23 cellular contexts compared by ENCODE assay signal in the genomic region with DNA sequence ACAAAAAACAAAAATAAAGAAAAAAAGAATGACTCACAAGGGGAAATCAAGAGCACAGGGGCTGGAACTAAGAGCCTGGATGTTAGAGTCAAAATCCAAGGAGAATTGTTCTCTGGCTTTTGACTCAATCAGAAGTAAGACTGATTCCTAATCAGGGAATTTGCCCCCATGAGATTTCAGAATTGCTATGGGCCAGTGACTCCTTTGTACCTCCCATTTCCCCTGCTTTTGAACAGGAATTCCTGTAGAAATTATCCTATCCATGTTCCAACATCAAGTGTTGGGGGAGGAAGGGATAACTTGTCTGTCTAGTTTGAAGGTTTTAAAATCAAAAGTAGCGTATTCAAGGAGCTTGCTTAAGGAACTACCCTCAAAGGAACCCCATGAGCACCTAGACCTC.
DNase-seq lines count a peak whose midpoint lies in the region; ATAC-seq, FAIRE-seq and TF ChIP-seq lines count a peak whose summit lies in the region.
"Had no signal": no experiment of that assay in that cellular context is flagged by ENCODE, and none has a peak within 500 bp of the region (broad histone marks: within the 10 kb centered on the region; RNA-seq: fewer than 3 reads in every experiment).

No MANE protein-coding gene starts in this region.

- no peak for TF ChIP-seq POLR2A in K562 (conservative IDR thresholded peaks at IDR 0.05)

- peaks cover 12% of the 10 kb centered on the region for H3K9me3 Mint-ChIP-seq in activated CD4-positive, alpha-beta T cell treated with anti-CD3 and anti-CD28 coated beads, Interleukin-2, amount 10 ng/mL, durations not matched to agents 24 days and 14 days
- no peaks in the 10 kb centered on the region for H3K9me3 Mint-ChIP-seq in endothelial cell (ENCODE audit: unreplicated experiment)

- no peak overlapping the region for H3K9ac ChIP-seq in K562 (ENCODE audit: insufficient read depth in 1 of 2, low read depth in 2 of 2, low read length in 2 of 2)
- H3K9ac ChIP-seq: BLaER1, GM23248 had no signal

- TF ChIP-seq EP300 in K562 (IDR thresholded peaks at IDR 0.05; ENCODE audit: low read length): no peak

- ATAC-seq in K562: no peak
- ATAC-seq in GM21576 (IDR thresholded peaks at IDR 0.05; ENCODE audit: unreplicated experiment): no peak
- ATAC-seq: CD8-positive, alpha-beta T cell had no signal

- no peak overlapping the region for H3K4me2 ChIP-seq in K562 (ENCODE audit: insufficient read depth, low read length)
- H3K4me2 ChIP-seq: BLaER1 had no signal

- no peak overlapping the region for H3K27ac Mint-ChIP-seq in activated CD4-positive, alpha-beta T cell treated with anti-CD3 and anti-CD28 coated beads, Interleukin-2, amount 10 ng/mL, durations not matched to agents 24 days and 14 days
- H3K27ac Mint-ChIP-seq in endothelial cell (ENCODE audit: unreplicated experiment): peak overlapping the region; percentile 44
- H3K27ac Mint-ChIP-seq: B cell; CD4-positive, CD25-positive, alpha-beta regulatory T cell; CD8-positive, alpha-beta T cell had no signal

- no TSS peak for BruUV-seq in K562 (replicated peaks; lab: Mats Ljungman, UMichigan)

- H3K27me3 Mint-ChIP-seq in activated CD4-positive, alpha-beta T cell treated with anti-CD3 and anti-CD28 coated beads, Interleukin-2, amount 10 ng/mL, durations not matched to agents 24 days and 14 days: no peaks in the 10 kb centered on the region
- H3K27me3 Mint-ChIP-seq in endothelial cell (ENCODE audit: unreplicated experiment): no peaks in the 10 kb centered on the region

- no peak overlapping the region for H3K4me3 ChIP-seq in K562
- H3K4me3 ChIP-seq: BLaER1, GM23248 had no signal

- H3K27ac ChIP-seq in K562 (ENCODE audit: extremely low read depth, low read depth, low read length): no peak overlapping the region
- H3K27ac ChIP-seq: 22Rv1, BLaER1, C4-2B, GM23248 had no signal

- H3K36me3 ChIP-seq in K562 (ENCODE audit: control insufficient read depth, insufficient read depth, low read length): no peaks in the 10 kb centered on the region
- H3K36me3 ChIP-seq: BLaER1 had no signal

- peaks cover 9% of the 10 kb centered on the region for H3K4me1 Mint-ChIP-seq in activated CD4-positive, alpha-beta T cell treated with anti-CD3 and anti-CD28 coated beads, Interleukin-2, amount 10 ng/mL, durations not matched to agents 24 days and 14 days
- H3K4me1 Mint-ChIP-seq in endothelial cell (ENCODE audit: unreplicated experiment): peaks cover 5% of the 10 kb centered on the region

- H3K9me1 ChIP-seq in K562 (ENCODE audit: control insufficient read depth, insufficient read depth, low read length): no peaks in the 10 kb centered on the region

- no peaks in the 10 kb centered on the region for H3K36me3 Mint-ChIP-seq in activated CD4-positive, alpha-beta T cell treated with anti-CD3 and anti-CD28 coated beads, Interleukin-2, amount 10 ng/mL, durations not matched to agents 24 days and 14 days (ENCODE audit: low read depth)
- no peaks in the 10 kb centered on the region for H3K36me3 Mint-ChIP-seq in endothelial cell (ENCODE audit: low read depth, unreplicated experiment)
- H3K36me3 Mint-ChIP-seq: CD4-positive, CD25-positive, alpha-beta regulatory T cell; CD8-positive, alpha-beta T cell had no signal

- intact Hi-C loops in activated CD4-positive, alpha-beta T cell treated with anti-CD3 and anti-CD28 coated beads, Interleukin-2, amount 10 ng/mL, durations not matched to agents 24 days and 14 days (cut with micrococcal nuclease): no loop called here
- intact Hi-C loops in K562 (cut with micrococcal nuclease): no loop called here

- no peaks in the 10 kb centered on the region for H4K20me1 ChIP-seq in K562 (replicated peaks; ENCODE audit: control insufficient read depth, insufficient read depth, low read length)
- H4K20me1 ChIP-seq: BLaER1 had no signal

- POLR2A ChIA-PET in K562 (lab: Yijun Ruan, JAX): interaction anchor here (0.6 to 0.8 kb wide), 2 partner anchors 12 to 347 kb away, joined by 4 to 5 read pairs; no protein-coding TSS in a partner anchor

- TF ChIP-seq CTCF in K562 (IDR thresholded peaks at IDR 0.05 in 2 of 3, conservative IDR thresholded peaks at IDR 0.05 in 1 of 3; ENCODE audit: insufficient read depth in 2 of 3, low read depth in 1 of 3, low read length in 3 of 3): no peak
- no peak for TF ChIP-seq CTCF in endothelial cell (IDR thresholded peaks at IDR 0.05; ENCODE audit: unreplicated experiment)

- in situ Hi-C loops in K562 (cut with MboI): no loop called here

- H3K27me3 ChIP-seq in K562 (ENCODE audit: control insufficient read depth in 2 of 2, insufficient read depth in 2 of 2, low read length in 2 of 2): peaks cover 14 to 27% of the 10 kb centered on the region in 2 experiments; a peak in 4 of 5 replicates
- H3K27me3 ChIP-seq: BLaER1 had no signal

- TF ChIP-seq RAD21 in K562 (CRISPR knock-in tag; conservative IDR thresholded peaks at IDR 0.05 in 1 of 2, IDR thresholded peaks at IDR 0.05 in 1 of 2): no peak

- no peaks in the 10 kb centered on the region for H3K4me1 ChIP-seq in K562 (replicated peaks in 1 of 2; ENCODE audit: control insufficient read depth in 2 of 2, insufficient read depth in 2 of 2, low read length in 2 of 2)
- H3K4me1 ChIP-seq: Caco-2 had no signal

- 6% methylated on average over 1 of the region's 1 CpG for WGBS in K562 (ENCODE audit: insufficient coverage, low coverage, missing lambda C conversion rate)

- DNase-seq in activated CD4-positive, alpha-beta T cell treated with anti-CD3 and anti-CD28 coated beads, Interleukin-2, amount 10 ng/mL, durations not matched to agents 24 days and 14 days: peak; percentile 24
- DNase-seq in activated CD4-positive, alpha-beta T cell treated with anti-CD3 and anti-CD28 coated beads, Interleukin-2, amount 50 U/mL, for 48 hours: no peak
- DNase-seq in K562 (ENCODE audit: extremely low read depth in 1 of 4, low spot score in 3 of 4) (no peak), endothelial cell (ENCODE audit: low spot score) (no peak), NCI-H2029 (lab: John Stamatoyannopoulos, UW) (no peak), NCI-H446 treated with DMSO at 0.1 percent for 48 hours (lab: John Stamatoyannopoulos, UW) (no peak)
- DNase-seq: Caco-2; CD4-positive, CD25-positive, alpha-beta regulatory T cell; CD8-positive, alpha-beta T cell; DMS153; DND-41; GM23248; H7; HCEC 1CT had no signal

- H3K4me3 Mint-ChIP-seq in activated CD4-positive, alpha-beta T cell treated with anti-CD3 and anti-CD28 coated beads, Interleukin-2, amount 10 ng/mL, durations not matched to agents 24 days and 14 days: no peak overlapping the region
- no peak overlapping the region for H3K4me3 Mint-ChIP-seq in endothelial cell (ENCODE audit: unreplicated experiment)
- H3K4me3 Mint-ChIP-seq: B cell; CD4-positive, CD25-positive, alpha-beta regulatory T cell; CD8-positive, alpha-beta T cell had no signal

- no peaks in the 10 kb centered on the region for H3K79me2 ChIP-seq in K562 (ENCODE audit: control insufficient read depth, insufficient read depth, low read length)

- no peak overlapping the region for H2AFZ ChIP-seq in K562 (ENCODE audit: low read depth, low read length)
- H2AFZ ChIP-seq: GM23248 had no signal

- CTCF ChIA-PET in K562 (lab: Yijun Ruan, JAX; ENCODE audit: low intra/inter-chr PET ratio): no interaction called here

- no peaks in the 10 kb centered on the region for H3K9me3 ChIP-seq in K562 (replicated peaks; ENCODE audit: control insufficient read depth, insufficient read depth, low read depth, low read length)
- H3K9me3 ChIP-seq: Caco-2 had no signal

- FAIRE-seq in K562 (lab: Jason Lieb, UNC): no peak
- FAIRE-seq: A204.1, G401.6, GM12892, H1 had no signal

TF ChIP-seq in K562, 482 proteins besides CTCF, POLR2A, EP300 and RAD21:
- TF ChIP-seq SAFB2 (IDR thresholded peaks at IDR 0.05; ENCODE audit: borderline replicate concordance, low read depth, low read length, severe bottlenecking): no peak
- TF ChIP-seq ZNF584 (CRISPR knock-in tag; IDR thresholded peaks at IDR 0.05; ENCODE audit: low read depth): peak; percentile 99
